In genomic region chr9:68781866-68782265, GRCh38 we compare ENCODE assay signal across 12 cellular contexts.
DNase-seq lines count a peak whose midpoint lies in the region; ATAC-seq and TF ChIP-seq lines count a peak whose summit lies in the region.
"Had no signal": no experiment of that assay in that cellular context is flagged by ENCODE, and none has a peak within 500 bp of the region (broad histone marks: within the 10 kb centered on the region; RNA-seq: fewer than 3 reads in every experiment).

No MANE protein-coding gene starts in this region.

- H3K4me3 Mint-ChIP-seq in T-cell = peak overlapping the region; percentile 4 to 39 (median 21)
- H3K4me3 Mint-ChIP-seq: stimulated activated memory B cell treated with anti-CD40 and anti-IgM and Interleukin-4, amounts not matched to agents 10 μg/mL and 1 μg/mL and 100 μg/mL, for 72 hours had no signal

- intact Hi-C loops in heart left ventricle (cut with DNase I) = loop anchor here in 7 of 10 donors (2.0 to 10.0 kb wide), 8 partner anchors 55 to 220 kb away; partner anchors contain the start of gene PIP5K1B (in 3 of the 7)
- intact Hi-C loops in cardiac septum (cut with DNase I) = loop anchor here (5.0 kb wide), 1 partner anchor 200 kb away; no protein-coding TSS in a partner anchor

- H3K27me3 ChIP-seq in heart left ventricle = no peaks in the 10 kb centered on the region
- H3K27me3 ChIP-seq in iPS-18a (ENCODE audit: control insufficient read depth, insufficient read depth, low read length) = no peaks in the 10 kb centered on the region
- H3K27me3 ChIP-seq in stomach smooth muscle (ENCODE audit: control insufficient read depth in 1 of 2, insufficient read depth in 2 of 2, low read length in 2 of 2) = no peaks in the 10 kb centered on the region
- H3K27me3 ChIP-seq: gastroesophageal sphincter had no signal

- H3K4me3 ChIP-seq in heart left ventricle (peak overlapping the region in 10 of 12 donors; percentile 1 to 89 (median 78)), iPS-18a (ENCODE audit: low read length) (peak overlapping the region; percentile 19), stomach smooth muscle (ENCODE audit: low read length in 2 of 2) (peak overlapping the region; percentile 9 to 33)

- POLR2A ChIA-PET in T-cell (lab: Charles Lee) = no interaction called here

- H3K9me3 ChIP-seq in heart left ventricle (no peaks in the 10 kb centered on the region), iPS-18a (ENCODE audit: control insufficient read depth, low read depth, low read length) (no peaks in the 10 kb centered on the region), stomach smooth muscle (ENCODE audit: control insufficient read depth in 2 of 2, low read length in 2 of 2) (no peaks in the 10 kb centered on the region)
- H3K9me3 ChIP-seq: gastroesophageal sphincter had no signal

- TF ChIP-seq CTCF in heart left ventricle (IDR thresholded peaks at IDR 0.05) = no peak

- H3K27me3 Mint-ChIP-seq in T-cell = no peaks in the 10 kb centered on the region
- H3K27me3 Mint-ChIP-seq: stimulated activated memory B cell treated with anti-CD40 and anti-IgM and Interleukin-4, amounts not matched to agents 10 μg/mL and 1 μg/mL and 100 μg/mL, for 72 hours had no signal

- DNase-seq in heart left ventricle = no peak
- DNase-seq in cardiac septum (ENCODE audit: low spot score) = no peak
- DNase-seq in T-cell = no peak
- no peak for DNase-seq in NCI-H510A treated with DMSO at 0.1 percent for 48 hours (lab: John Stamatoyannopoulos, UW)
- DNase-seq: activated T-cell treated with anti-CD3 and anti-CD28 coated beads for 4 hours, NCI-H1417 treated with DMSO at 0.1 percent for 48 hours had no signal

- H3K4me1 ChIP-seq in heart left ventricle = peaks cover 8 to 72% (median 59%) of the 10 kb centered on the region in 12 donors
- peaks cover 13% of the 10 kb centered on the region for H3K4me1 ChIP-seq in iPS-18a (ENCODE audit: control insufficient read depth, low read depth, low read length)
- peaks cover 13% of the 10 kb centered on the region for H3K4me1 ChIP-seq in stomach smooth muscle (ENCODE audit: control insufficient read depth, insufficient read depth, low read length)

- H3K9ac ChIP-seq in iPS-18a (ENCODE audit: low read length) (no peak overlapping the region), stomach smooth muscle (ENCODE audit: low read length in 2 of 2) (peak overlapping the region in 1 of 2 donors; percentile 16)

- H3K4me1 Mint-ChIP-seq in T-cell = peaks cover 0 to 5% (median 5%) of the 10 kb centered on the region in 3 donors
- H3K4me1 Mint-ChIP-seq: stimulated activated memory B cell treated with anti-CD40 and anti-IgM and Interleukin-4, amounts not matched to agents 10 μg/mL and 1 μg/mL and 100 μg/mL, for 72 hours had no signal

- no peak for TF ChIP-seq POLR2A in heart left ventricle (IDR thresholded peaks at IDR 0.05)

- ATAC-seq in heart left ventricle (no peak), T-cell (replicated peaks in 1 of 4) (no peak), GM18858 (IDR thresholded peaks at IDR 0.05; ENCODE audit: unreplicated experiment) (no peak), GM21737 (IDR thresholded peaks at IDR 0.05; ENCODE audit: unreplicated experiment) (no peak)
- ATAC-seq: gastroesophageal sphincter; stimulated activated memory B cell treated with anti-CD40 and anti-IgM and Interleukin-4, amounts not matched to agents 10 μg/mL and 1 μg/mL and 100 μg/mL, for 72 hours had no signal

- no peaks in the 10 kb centered on the region for H3K9me3 Mint-ChIP-seq in T-cell
- H3K9me3 Mint-ChIP-seq: stimulated activated memory B cell treated with anti-CD40 and anti-IgM and Interleukin-4, amounts not matched to agents 10 μg/mL and 1 μg/mL and 100 μg/mL, for 72 hours had no signal

- no peaks in the 10 kb centered on the region for H3K36me3 Mint-ChIP-seq in T-cell

- WGBS in heart left ventricle, 4 donors = 47 to 78% (median 52%) methylated on average over 2 of the region's 2 CpGs

- H3K27ac Mint-ChIP-seq in T-cell = no peak overlapping the region
- H3K27ac Mint-ChIP-seq: stimulated activated memory B cell treated with anti-CD40 and anti-IgM and Interleukin-4, amounts not matched to agents 10 μg/mL and 1 μg/mL and 100 μg/mL, for 72 hours had no signal

- peaks cover 0 to 14% (median 0%) of the 10 kb centered on the region in 9 donors for H3K36me3 ChIP-seq in heart left ventricle
- H3K36me3 ChIP-seq in iPS-18a (ENCODE audit: control insufficient read depth, low read depth, low read length) = no peaks in the 10 kb centered on the region
- H3K36me3 ChIP-seq in stomach smooth muscle (ENCODE audit: control insufficient read depth in 2 of 2, insufficient read depth in 2 of 2, low read length in 2 of 2) = peaks cover 0 to under 1% of the 10 kb centered on the region in 2 donors

- CTCF ChIA-PET in T-cell (lab: Charles Lee) = interaction anchor here (1.3 to 1.6 kb wide), 3 partner anchors 201 to 247 kb away, joined by 3 to 4 read pairs (median 3); no protein-coding TSS in a partner anchor

- peak overlapping the region in 6 of 12 donors; percentile 1 to 97 (median 25) for H3K27ac ChIP-seq in heart left ventricle
- no peak overlapping the region for H3K27ac ChIP-seq in iPS-18a (ENCODE audit: low read length)
- H3K27ac ChIP-seq in stomach smooth muscle (ENCODE audit: low read length) = no peak overlapping the region

Comparison
In these comparisons a context has a peak if more than half of its experiments do, and no peak if none do; other contexts are left out.
1. H3K4me3 ChIP-seq: peak in every context shown above with its lines; median percentile 78 in heart left ventricle; 21 in stomach smooth muscle; 19 in iPS-18a.